Comparison of ENCODE assay signal across 8 cellular contexts in genomic region chr11:9460322-9461067, GRCh38. TPM values are rescaled to one million over a fixed set of nuclear protein-coding genes. Genes with fewer than 3 reads are reported as not detected.
A peak's percentile ranks its signal among the peaks of the same experiment; 100 is the strongest.
DNase-seq lines count a peak whose midpoint lies in the region; ATAC-seq lines count a peak whose summit lies in the region.

ZNF143 (plus strand) TSS chr11:9461012; CDS start chr11:9471309, 10,297 bp downstream.

- peaks cover 0 to 2% of the 10 kb centered on the region in 2 donors for H3K9me3 Mint-ChIP-seq in effector memory CD8-positive, alpha-beta T cell

- peak within 1 kb of the TSS; percentile 97 to 98 for H3K4me3 Mint-ChIP-seq in effector memory CD8-positive, alpha-beta T cell

- peaks cover 27% of the 10 kb centered on the region for H3K36me3 Mint-ChIP-seq in effector memory CD8-positive, alpha-beta T cell (ENCODE audit: insufficient read depth)

- ATAC-seq in GM21360 (IDR thresholded peaks at IDR 0.05; ENCODE audit: unreplicated experiment) = peak; percentile 85
- peak; percentile 81 for ATAC-seq in effector memory CD8-positive, alpha-beta T cell (replicated peaks)

- H3K4me1 Mint-ChIP-seq in effector memory CD8-positive, alpha-beta T cell (ENCODE audit: low read depth in 2 of 2) = peaks cover 17 to 24% of the 10 kb centered on the region in 2 donors

- H3K27me3 Mint-ChIP-seq in effector memory CD8-positive, alpha-beta T cell = no peaks in the 10 kb centered on the region

- H3K27ac Mint-ChIP-seq in effector memory CD8-positive, alpha-beta T cell = peak within 1 kb of the TSS; percentile 99

- DNase-seq in COLO668 (lab: John Stamatoyannopoulos, UW; ENCODE audit: unreplicated experiment) (peak; percentile 99), HT1080 (ENCODE audit: low read depth) (peak; percentile 100), NOMO-1 treated with DMSO at 0.1 percent for 48 hours (lab: John Stamatoyannopoulos, UW; ENCODE audit: unreplicated experiment) (peak; percentile 99), medulla oblongata (ENCODE audit: extremely low spot score) (peak; percentile 100)
- DNase-seq in activated CD8-positive, alpha-beta memory T cell treated with anti-CD3 and anti-CD28 coated beads for 4 hours (ENCODE audit: low read depth in 2 of 2) = peak; percentile 100
- peak; percentile 99 to 100 (median 100) for DNase-seq in effector memory CD8-positive, alpha-beta T cell
- peak; percentile 100 for DNase-seq in stimulated activated CD8-positive, alpha-beta memory T cell treated with anti-CD3 and anti-CD28 coated beads, Interleukin-12 subunit alpha, Interleukin-12 subunit beta, amount 100 ng/mL, for 1 hour (ENCODE audit: low read depth)

RNA-seq across cellular contexts. Expression of gene ZNF143, which starts in this region (rescaled TPM):
- total RNA-seq in HT1080 (2014; rRNA removed; shearing (Covaris generic)) = 22.6 and 31.6 TPM in 2 replicates
- 15.2 and 16.7 TPM in 2 replicates for polyA plus RNA-seq in HT1080 (2015; cell fraction: cytosol; rRNA removed)
- polyA plus RNA-seq in HT1080 (2015; cell fraction: nucleus; rRNA removed) = 20.6 and 30.4 TPM in 2 replicates

Comparison
In these comparisons a context has a peak if more than half of its experiments do, and no peak if none do; other contexts are left out.
1. Peak in every context shown above with its lines: DNase-seq and ATAC-seq.